Comparison of ENCODE assay signal across 8 cellular contexts in the genomic region with DNA sequence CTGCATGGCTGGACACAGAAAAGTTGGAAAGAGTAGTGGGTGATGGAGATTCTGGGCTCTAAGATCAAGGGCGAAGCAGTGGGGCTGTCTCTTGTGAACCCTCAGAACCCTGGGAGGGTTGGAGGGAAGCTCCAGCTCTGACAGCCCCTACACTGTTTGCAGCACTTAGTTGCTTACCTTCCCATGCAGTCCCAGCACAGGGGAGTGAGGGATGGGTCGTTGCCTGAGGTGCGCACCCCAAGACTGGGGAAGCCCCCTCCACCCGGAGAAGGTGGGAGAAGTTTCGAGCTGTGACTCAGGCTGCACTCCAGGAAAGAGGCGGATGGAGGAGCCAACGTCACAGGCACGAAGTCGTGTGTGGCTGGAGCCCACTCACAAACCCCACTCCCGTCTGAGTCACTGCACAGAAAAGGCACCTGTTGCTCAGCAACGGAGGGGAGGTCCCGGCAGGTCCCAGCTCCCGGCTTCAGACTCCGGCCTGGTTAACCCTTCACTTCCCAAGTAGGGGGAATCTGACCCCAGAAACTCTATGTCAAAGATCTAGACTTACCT.
DNase-seq lines count a peak whose midpoint lies in the region; ATAC-seq and TF ChIP-seq lines count a peak whose summit lies in the region.

No MANE protein-coding gene starts in this region.

- no peak for TF ChIP-seq CTCF in kidney epithelial cell (IDR thresholded peaks at IDR 0.05; ENCODE audit: insufficient read depth, low read length, poor library complexity, severe bottlenecking)

- no peaks in the 10 kb centered on the region for H3K36me3 ChIP-seq in kidney epithelial cell (ENCODE audit: control insufficient read depth, insufficient read depth, low read length)

- peak; percentile 25 for DNase-seq in NCI-H146 (lab: John Stamatoyannopoulos, UW)
- no peak for DNase-seq in NCI-H146 treated with DMSO at 0.1 percent for 48 hours (lab: John Stamatoyannopoulos, UW; ENCODE audit: unreplicated experiment)
- DNase-seq in activated T-helper 9 cell treated with anti-CD3 and anti-CD28 coated beads, Interleukin-2, amount 50 U/mL, for 16 hours (ENCODE audit: low read depth), result peak; percentile 31
- DNase-seq in kidney epithelial cell (ENCODE audit: low read depth), result peak; percentile 90
- peak; percentile 33 for DNase-seq in stimulated activated CD8-positive, alpha-beta memory T cell treated with anti-CD3 and anti-CD28 coated beads, Interleukin-7, amount 100 ng/mL, for 24 hours (ENCODE audit: low read depth)
- no peak for DNase-seq in NCI-H526 treated with DMSO at 0.1 percent for 48 hours (lab: John Stamatoyannopoulos, UW)
- no peak for DNase-seq in OCI-M1 (lab: John Stamatoyannopoulos, UW)

- peak overlapping the region; percentile 18 for H3K4me3 ChIP-seq in kidney epithelial cell (ENCODE audit: low read depth, low read length)

- no peak for ATAC-seq in HG02759 (IDR thresholded peaks at IDR 0.05; ENCODE audit: unreplicated experiment)

- no peaks in the 10 kb centered on the region for H3K27me3 ChIP-seq in kidney epithelial cell (ENCODE audit: control insufficient read depth, insufficient read depth, low read length)

Comparison
In these comparisons a context has a peak if more than half of its experiments do, and no peak if none do; other contexts are left out.
1. DNase-seq: peak in NCI-H146 (single experiment), activated T-helper 9 cell treated with anti-CD3 and anti-CD28 coated beads, Interleukin-2, amount 50 U/mL, for 16 hours (single experiment), kidney epithelial cell (single experiment) and stimulated activated CD8-positive, alpha-beta memory T cell treated with anti-CD3 and anti-CD28 coated beads, Interleukin-7, amount 100 ng/mL, for 24 hours (single experiment); none in NCI-H146 treated with DMSO at 0.1 percent for 48 hours (single experiment), NCI-H526 treated with DMSO at 0.1 percent for 48 hours (single experiment) and OCI-M1 (single experiment).